In the genomic region with DNA sequence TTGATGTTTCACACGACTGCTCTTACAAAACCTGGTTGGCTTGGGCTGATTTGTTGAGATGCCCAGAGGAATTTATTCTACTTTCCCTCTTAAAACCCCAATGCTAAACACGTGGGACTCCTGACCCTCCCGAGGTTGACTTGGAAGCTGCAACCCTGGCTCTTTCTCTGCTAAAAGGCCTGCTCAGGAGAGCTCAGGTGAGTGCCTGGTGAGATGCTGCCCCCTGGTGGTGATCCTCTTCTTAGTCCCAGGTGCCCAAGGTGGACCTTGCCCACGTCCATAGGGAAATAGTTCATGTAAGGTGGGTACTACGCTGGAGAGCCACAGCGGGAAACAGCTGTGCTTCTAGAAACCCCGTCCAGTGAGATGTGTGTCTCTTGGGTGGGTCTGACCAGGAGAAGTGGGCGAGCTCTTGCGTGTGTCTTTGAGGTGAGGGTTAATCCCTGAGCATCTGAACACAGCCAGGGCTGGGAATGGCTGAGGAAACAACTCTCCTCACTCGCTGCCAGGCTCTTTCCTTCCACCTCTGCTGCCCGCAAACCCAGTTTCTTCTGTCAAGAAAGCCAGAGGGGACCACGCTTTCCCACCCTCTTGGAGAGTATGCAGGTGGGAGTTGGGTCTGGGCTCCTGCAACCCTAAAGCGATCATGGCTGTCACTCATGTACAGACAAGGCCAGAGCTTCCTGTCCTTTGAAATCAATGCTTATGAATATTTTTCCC, we compare ENCODE assay signal across 9 cellular contexts. TPM values are rescaled to one million over a fixed set of nuclear protein-coding genes. Genes with fewer than 3 reads are reported as not detected.
DNase-seq lines count a peak whose midpoint lies in the region; ATAC-seq and TF ChIP-seq lines count a peak whose summit lies in the region.
"Had no signal": no experiment of that assay in that cellular context is flagged by ENCODE, and none has a peak within 500 bp of the region (broad histone marks: within the 10 kb centered on the region; RNA-seq: fewer than 3 reads in every experiment).

No MANE protein-coding gene starts in this region.

- H3K9me3 Mint-ChIP-seq in CD8-positive, alpha-beta T cell, result peaks cover 3% of the 10 kb centered on the region
- no peaks in the 10 kb centered on the region for H3K9me3 Mint-ChIP-seq in endothelial cell (ENCODE audit: unreplicated experiment)
- no peaks in the 10 kb centered on the region for H3K9me3 Mint-ChIP-seq in stimulated activated effector memory CD8-positive, alpha-beta T cell treated with anti-CD3 and anti-CD28 coated beads, Interleukin-12 subunit alpha, Interleukin-12 subunit beta, amount 100 ng/mL, for 72 hours
- H3K9me3 Mint-ChIP-seq: natural killer cell treated with Interleukin-12 subunit alpha and Interleukin-12 subunit beta and Interleukin-15 and Interleukin-18, amount 100 ng/mL, for 72 hours had no signal

- H3K4me3 Mint-ChIP-seq in CD8-positive, alpha-beta T cell, result no peak overlapping the region
- H3K4me3 Mint-ChIP-seq in endothelial cell (ENCODE audit: unreplicated experiment), result no peak overlapping the region
- no peak overlapping the region for H3K4me3 Mint-ChIP-seq in stimulated activated effector memory CD8-positive, alpha-beta T cell treated with anti-CD3 and anti-CD28 coated beads, Interleukin-12 subunit alpha, Interleukin-12 subunit beta, amount 100 ng/mL, for 72 hours
- H3K4me3 Mint-ChIP-seq: natural killer cell treated with Interleukin-12 subunit alpha and Interleukin-12 subunit beta and Interleukin-15 and Interleukin-18, amount 100 ng/mL, for 72 hours had no signal

- H3K9me3 ChIP-seq in CD8-positive, alpha-beta T cell (ENCODE audit: low read length), result no peaks in the 10 kb centered on the region

- no CpG with 5 or more reads among the region's 13 CpGs for WGBS in mesendoderm (ENCODE audit: extremely low coverage, insufficient coverage, low lambda C conversion rate)

- no peak overlapping the region for H3K18ac ChIP-seq in mesendoderm (ENCODE audit: low read length)

- TF ChIP-seq CTCF in CD8-positive, alpha-beta T cell (IDR thresholded peaks at IDR 0.05), result peak; percentile 45
- TF ChIP-seq CTCF in WI38 (IDR thresholded peaks at IDR 0.05; ENCODE audit: low read depth, low read length) (peak; percentile 86), endothelial cell (IDR thresholded peaks at IDR 0.05; ENCODE audit: unreplicated experiment) (peak; percentile 89)

- H3K36me3 Mint-ChIP-seq in CD8-positive, alpha-beta T cell, result no peaks in the 10 kb centered on the region
- no peaks in the 10 kb centered on the region for H3K36me3 Mint-ChIP-seq in endothelial cell (ENCODE audit: low read depth, unreplicated experiment)
- H3K36me3 Mint-ChIP-seq in stimulated activated effector memory CD8-positive, alpha-beta T cell treated with anti-CD3 and anti-CD28 coated beads, Interleukin-12 subunit alpha, Interleukin-12 subunit beta, amount 100 ng/mL, for 72 hours, result no peaks in the 10 kb centered on the region
- H3K36me3 Mint-ChIP-seq: natural killer cell treated with Interleukin-12 subunit alpha and Interleukin-12 subunit beta and Interleukin-15 and Interleukin-18, amount 100 ng/mL, for 72 hours had no signal

- no peak overlapping the region for H2BK15ac ChIP-seq in mesendoderm (replicated peaks; ENCODE audit: low read depth)

- intact Hi-C loops in CD8-positive, alpha-beta T cell (cut with DNase I, micrococcal nuclease), result loop anchor here in 1 of 2 experiments (2.0 kb wide), 1 partner anchor 1241 kb away; no protein-coding TSS in a partner anchor

- no peaks in the 10 kb centered on the region for H3K79me1 ChIP-seq in mesendoderm (ENCODE audit: low read length)

- CTCF ChIA-PET in CD8-positive, alpha-beta T cell (lab: Charles Lee), result interaction anchor here (1.0 to 1.3 kb wide), 2 partner anchors 11 to 48 kb away, joined by 3 to 4 read pairs; no protein-coding TSS in a partner anchor

- peaks cover 3% of the 10 kb centered on the region for H3K27me3 Mint-ChIP-seq in CD8-positive, alpha-beta T cell (ENCODE audit: low read depth)
- H3K27me3 Mint-ChIP-seq in endothelial cell (ENCODE audit: unreplicated experiment), result peaks cover 5% of the 10 kb centered on the region

- H3K27ac ChIP-seq in CD8-positive, alpha-beta T cell (ENCODE audit: low read depth, low read length), result no peak overlapping the region
- H3K27ac ChIP-seq in mesendoderm (ENCODE audit: low read depth, low read length), result no peak overlapping the region

- no peak overlapping the region for H2BK120ac ChIP-seq in mesendoderm (ENCODE audit: low read depth, low read length)

- H3K4me3 ChIP-seq in CD8-positive, alpha-beta T cell (ENCODE audit: low read depth, low read length), result no peak overlapping the region
- no peak overlapping the region for H3K4me3 ChIP-seq in WI38 (ENCODE audit: low read depth, low read length)
- H3K4me3 ChIP-seq in mesendoderm (ENCODE audit: low read length), result no peak overlapping the region

- no peak overlapping the region for H3K27ac Mint-ChIP-seq in CD8-positive, alpha-beta T cell
- H3K27ac Mint-ChIP-seq in endothelial cell (ENCODE audit: unreplicated experiment), result no peak overlapping the region
- H3K27ac Mint-ChIP-seq in stimulated activated effector memory CD8-positive, alpha-beta T cell treated with anti-CD3 and anti-CD28 coated beads, Interleukin-12 subunit alpha, Interleukin-12 subunit beta, amount 100 ng/mL, for 72 hours, result no peak overlapping the region
- H3K27ac Mint-ChIP-seq: natural killer cell treated with Interleukin-12 subunit alpha and Interleukin-12 subunit beta and Interleukin-15 and Interleukin-18, amount 100 ng/mL, for 72 hours had no signal

- ATAC-seq in CD8-positive, alpha-beta T cell, result no peak
- ATAC-seq in GM21515 (IDR thresholded peaks at IDR 0.05; ENCODE audit: unreplicated experiment), result peak; percentile 56
- no peak for ATAC-seq in stimulated activated effector memory CD8-positive, alpha-beta T cell treated with anti-CD3 and anti-CD28 coated beads, Interleukin-12 subunit alpha, Interleukin-12 subunit beta, amount 100 ng/mL, for 72 hours

- no peaks in the 10 kb centered on the region for H3K36me3 ChIP-seq in CD8-positive, alpha-beta T cell (ENCODE audit: insufficient read depth, low read length)
- no peaks in the 10 kb centered on the region for H3K36me3 ChIP-seq in mesendoderm (ENCODE audit: control insufficient read depth, insufficient read depth, low read length)

- no peak overlapping the region for H4K5ac ChIP-seq in mesendoderm (ENCODE audit: low read length)

- no peak overlapping the region for H3K4ac ChIP-seq in mesendoderm (ENCODE audit: low read depth, low read length)

- no peak overlapping the region for H3K4me2 ChIP-seq in mesendoderm (ENCODE audit: low read length)

- no peak overlapping the region for H3K9ac ChIP-seq in mesendoderm (ENCODE audit: low read length)

- H2AK5ac ChIP-seq in mesendoderm (ENCODE audit: low read length), result no peak overlapping the region

- H4K8ac ChIP-seq in mesendoderm (ENCODE audit: low read depth, low read length), result no peak overlapping the region

- H3K23ac ChIP-seq in mesendoderm (ENCODE audit: low read length), result no peak overlapping the region

- no peaks in the 10 kb centered on the region for H3K4me1 ChIP-seq in CD8-positive, alpha-beta T cell (ENCODE audit: insufficient read depth, low read length)
- H3K4me1 ChIP-seq in mesendoderm (ENCODE audit: control insufficient read depth, low read depth, low read length), result no peaks in the 10 kb centered on the region

- no peak overlapping the region for H3K56ac ChIP-seq in mesendoderm (ENCODE audit: low read length)

- H2BK5ac ChIP-seq in mesendoderm (ENCODE audit: low read length), result no peak overlapping the region

- H3K27me3 ChIP-seq in CD8-positive, alpha-beta T cell (ENCODE audit: insufficient read depth, low read length), result no peaks in the 10 kb centered on the region
- H3K27me3 ChIP-seq in mesendoderm (ENCODE audit: insufficient read depth, low read length, poor library complexity), result no peaks in the 10 kb centered on the region

- peak in 5 of 7 experiments; percentile 27 to 74 (median 58) for DNase-seq in CD8-positive, alpha-beta T cell
- DNase-seq in NCI-H187 treated with DMSO at 0.1 percent for 48 hours (lab: John Stamatoyannopoulos, UW) (peak; percentile 61), endothelial cell (ENCODE audit: low spot score) (peak; percentile 78), mesendoderm (peak; percentile 92), SIG-M5 treated with dmso at 0.1 percent for 504 hours (lab: John Stamatoyannopoulos, UW; ENCODE audit: unreplicated experiment) (no peak)
- peak; percentile 14 to 60 for DNase-seq in stimulated activated effector memory CD8-positive, alpha-beta T cell treated with anti-CD3 and anti-CD28 coated beads, Interleukin-12 subunit alpha, Interleukin-12 subunit beta, amount 100 ng/mL, for 72 hours (ENCODE audit: low spot score in 2 of 2)

- POLR2A ChIA-PET in CD8-positive, alpha-beta T cell (lab: Charles Lee), result no interaction called here

- H3K4me1 Mint-ChIP-seq in CD8-positive, alpha-beta T cell (ENCODE audit: low read depth), result no peaks in the 10 kb centered on the region
- no peaks in the 10 kb centered on the region for H3K4me1 Mint-ChIP-seq in endothelial cell (ENCODE audit: unreplicated experiment)
- no peaks in the 10 kb centered on the region for H3K4me1 Mint-ChIP-seq in stimulated activated effector memory CD8-positive, alpha-beta T cell treated with anti-CD3 and anti-CD28 coated beads, Interleukin-12 subunit alpha, Interleukin-12 subunit beta, amount 100 ng/mL, for 72 hours

- no peaks in the 10 kb centered on the region for H3K79me2 ChIP-seq in mesendoderm (ENCODE audit: control insufficient read depth, insufficient read depth, low read length)

RNA-seq across cellular contexts. Expression of a gene that starts 25.5 kb away (rescaled TPM):
- total RNA-seq in CD8-positive, alpha-beta T cell, result 1 to 10 TPM in 1 of 2 experiments, under 1 TPM in 1; 0.76 to 1.4 TPM
- total RNA-seq in endothelial cell (ENCODE audit: unreplicated experiment), result 521 TPM
- polyA plus RNA-seq in mesendoderm (2013, experiment 1 of 2), result 60.4 TPM
- polyA plus RNA-seq in mesendoderm (2013, experiment 2 of 2), result 60.8 TPM

Comparison
In these comparisons a context has a peak if more than half of its experiments do, and no peak if none do; other contexts are left out.
1. RNA of a gene that starts 25.5 kb away (total RNA-seq): 521 TPM in endothelial cell (single experiment); 0.76 to 1.4 TPM in CD8-positive, alpha-beta T cell; every median in the first group is over 100 times any median in the second.
2. Peak in every context shown above with its lines, with median percentiles within 50 percentile points of each other: CTCF ChIP-seq.